Comparison of ENCODE assay signal across 16 cellular contexts in the genomic region with DNA sequence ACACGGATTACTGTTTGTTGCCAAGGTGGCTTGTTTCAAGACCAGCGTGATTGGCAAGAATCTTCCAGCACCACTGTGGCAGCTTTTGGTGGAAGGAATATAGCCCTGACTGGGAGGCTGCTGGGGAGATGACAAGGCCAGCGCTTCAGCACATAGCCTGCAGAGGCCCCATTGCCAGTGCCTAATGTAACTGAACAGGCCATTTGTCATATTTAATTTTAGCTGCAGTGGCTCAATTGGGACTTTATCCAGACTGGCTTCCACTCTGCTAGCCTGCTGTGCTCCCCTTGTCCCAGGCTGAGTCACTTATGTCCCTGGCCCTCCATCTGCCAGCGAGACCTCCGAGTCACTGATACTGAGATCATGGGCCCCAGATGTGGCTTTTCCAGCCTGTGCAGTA.
A peak's percentile ranks its signal among the peaks of the same experiment; 100 is the strongest.
DNase-seq lines count a peak whose midpoint lies in the region; ATAC-seq and TF ChIP-seq lines count a peak whose summit lies in the region.
"Had no signal": no experiment of that assay in that cellular context is flagged by ENCODE, and none has a peak within 500 bp of the region (broad histone marks: within the 10 kb centered on the region; RNA-seq: fewer than 3 reads in every experiment).

No MANE protein-coding gene starts in this region.

- no peak overlapping the region for H2AFZ ChIP-seq in OCI-LY7 (ENCODE audit: low read length)

- no peak overlapping the region for H3K9ac ChIP-seq in HUES48 (ENCODE audit: low read depth, low read length)

- no peaks in the 10 kb centered on the region for H4K20me1 ChIP-seq in OCI-LY7 (ENCODE audit: insufficient read depth, low read length)

- no peaks in the 10 kb centered on the region for H3K36me3 ChIP-seq in HUES48 (ENCODE audit: control insufficient read depth, insufficient read depth, low read length)
- H3K36me3 ChIP-seq in OCI-LY7 (ENCODE audit: insufficient read depth, low read length): no peaks in the 10 kb centered on the region
- H3K36me3 ChIP-seq: SJSA1, uterus had no signal

- H3K4me3 ChIP-seq in HUES48 (ENCODE audit: low read depth, low read length) (no peak overlapping the region), OCI-LY7 (ENCODE audit: low read depth, low read length, poor library complexity, severe bottlenecking) (no peak overlapping the region)
- H3K4me3 ChIP-seq: mucosa of descending colon, SJSA1, uterus had no signal

- H3K9me3 ChIP-seq in HUES48 (ENCODE audit: control insufficient read depth, insufficient read depth, low read length) (no peaks in the 10 kb centered on the region), OCI-LY7 (ENCODE audit: low read length) (no peaks in the 10 kb centered on the region)
- H3K9me3 ChIP-seq: uterus had no signal

- peak; percentile 94 for ATAC-seq in Right ventricle myocardium superior (ENCODE audit: poor library complexity)
- no peak for ATAC-seq in HG03159 (IDR thresholded peaks at IDR 0.05; ENCODE audit: unreplicated experiment)
- ATAC-seq: mucosa of descending colon; stimulated activated naive CD8-positive, alpha-beta T cell treated with anti-CD3 and anti-CD28 coated beads, Interleukin-15, Interleukin-2, amounts not matched to agents 100 U/mL and 50 U/mL, for 24 hours had no signal

- POLR2A ChIA-PET in OCI-LY7 (lab: Charles Lee): no interaction called here

- TF ChIP-seq CTCF in OCI-LY7 (conservative IDR thresholded peaks at IDR 0.05; ENCODE audit: low read length): no peak

- CTCF ChIA-PET in OCI-LY7 (lab: Charles Lee; ENCODE audit: unreplicated experiment): no interaction called here

- H3K27ac ChIP-seq in HUES48 (ENCODE audit: low read depth, low read length): peak overlapping the region; percentile 57
- no peak overlapping the region for H3K27ac ChIP-seq in OCI-LY7 (ENCODE audit: low read depth, low read length, poor library complexity, severe bottlenecking)
- H3K27ac ChIP-seq: SJSA1, uterus had no signal

- H3K79me2 ChIP-seq in OCI-LY7 (ENCODE audit: insufficient read depth, low read depth, low read length): no peaks in the 10 kb centered on the region

- no peaks in the 10 kb centered on the region for H3K27me3 ChIP-seq in HUES48 (ENCODE audit: control insufficient read depth, insufficient read depth, low read length)
- H3K27me3 ChIP-seq: SJSA1, uterus had no signal

- intact Hi-C loops in Right ventricle myocardium superior (cut with DNase I) (no loop called here), OCI-LY7 (cut with micrococcal nuclease; ENCODE audit: unreplicated experiment) (no loop called here)

- no TSS peak for BruUV-seq in OCI-LY7 (replicated peaks; lab: Mats Ljungman, UMichigan)

- H3K4me2 ChIP-seq in OCI-LY7 (ENCODE audit: low read length): no peak overlapping the region

- no peaks in the 10 kb centered on the region for H3K9me2 ChIP-seq in OCI-LY7 (ENCODE audit: insufficient read depth, low read length)

- H3K4me1 ChIP-seq in HUES48 (ENCODE audit: control insufficient read depth, insufficient read depth, low read length) (peaks cover 28% of the 10 kb centered on the region), OCI-LY7 (ENCODE audit: insufficient read depth, low read length, poor library complexity, severe bottlenecking) (no peaks in the 10 kb centered on the region)
- H3K4me1 ChIP-seq: SJSA1, uterus had no signal

- DNase-seq in SK-N-DZ (ENCODE audit: low spot score) (peak; percentile 11), Right ventricle myocardium superior (peak; percentile 48), pons (ENCODE audit: low spot score) (peak; percentile 6), OCI-LY7 (ENCODE audit: low spot score) (no peak), activated T-cell treated with anti-CD3 and anti-CD28 coated beads for 4 hours (no peak)
- DNase-seq in stimulated activated CD4-positive, alpha-beta T cell treated with anti-CD3 and anti-CD28 coated beads, Interleukin-12 subunit alpha, Interleukin-12 subunit beta, amount 100 ng/mL, for 4 hours: no peak
- DNase-seq: activated CD4-positive, alpha-beta T cell treated with anti-CD3 and anti-CD28 coated beads, Interleukin-2, amount 10 ng/mL, durations not matched to agents 24 days and 14 days; mucosa of descending colon; NCI-H2227 treated with DMSO at 0.1 percent for 48 hours; occipital lobe; stimulated activated naive CD8-positive, alpha-beta T cell treated with anti-CD3 and anti-CD28 coated beads, Interleukin-15, Interleukin-2, amounts not matched to agents 100 U/mL and 50 U/mL, for 24 hours; T1000; uterus had no signal

Comparison
In these comparisons a context has a peak if more than half of its experiments do, and no peak if none do; other contexts are left out.
1. DNase-seq: peak in SK-N-DZ (single experiment), Right ventricle myocardium superior (single experiment) and pons (single experiment); none in stimulated activated CD4-positive, alpha-beta T cell treated with anti-CD3 and anti-CD28 coated beads, Interleukin-12 subunit alpha, Interleukin-12 subunit beta, amount 100 ng/mL, for 4 hours (single experiment), OCI-LY7 (single experiment) and activated T-cell treated with anti-CD3 and anti-CD28 coated beads for 4 hours (single experiment).